Comparison of ENCODE assay signal across 1 cellular context in genomic region chr4:39823193-39823592, GRCh38.
TF ChIP-seq lines count a peak whose summit lies in the region.

No MANE protein-coding gene starts in this region.

TF ChIP-seq in HEK293, 187 proteins besides CTCF, POLR2A, EP300 and RAD21 (continued from another document):
- no peak for TF ChIP-seq ZNF26 (tag by site-specific recombination; IDR thresholded peaks at IDR 0.05)
- TF ChIP-seq ZNF658 (tag by site-specific recombination; IDR thresholded peaks at IDR 0.05): no peak
- no peak for TF ChIP-seq ZNF16 (tag by site-specific recombination; IDR thresholded peaks at IDR 0.05; ENCODE audit: low read depth)
- peak; percentile 55; the same call in 1 of the 2 replicates for TF ChIP-seq IKZF3 (tag by site-specific recombination; IDR thresholded peaks at IDR 0.05)
